In genomic region chr4:98502624-98503023, GRCh38 we compare ENCODE assay signal across 6 cellular contexts.
"Had no signal": no experiment of that assay in that cellular context is flagged by ENCODE, and none has a peak within 500 bp of the region (broad histone marks: within the 10 kb centered on the region; RNA-seq: fewer than 3 reads in every experiment).

No MANE protein-coding gene starts in this region.

- H3K4me1 Mint-ChIP-seq: IgD-negative memory B cell had no signal

- H3K4me3 Mint-ChIP-seq: GM23338, H9, IgD-negative memory B cell had no signal

- H3K27ac Mint-ChIP-seq: GM23338, H9, IgD-negative memory B cell had no signal

- H3K27me3 Mint-ChIP-seq: IgD-negative memory B cell had no signal

- DNase-seq: H9, HCEC 1CT, KBM-7 had no signal

- ATAC-seq: GM23338, HepG2 had no signal

- H3K9me3 Mint-ChIP-seq: GM23338, H9, IgD-negative memory B cell had no signal
